Comparison of ENCODE assay signal across 8 cellular contexts in the genomic region with DNA sequence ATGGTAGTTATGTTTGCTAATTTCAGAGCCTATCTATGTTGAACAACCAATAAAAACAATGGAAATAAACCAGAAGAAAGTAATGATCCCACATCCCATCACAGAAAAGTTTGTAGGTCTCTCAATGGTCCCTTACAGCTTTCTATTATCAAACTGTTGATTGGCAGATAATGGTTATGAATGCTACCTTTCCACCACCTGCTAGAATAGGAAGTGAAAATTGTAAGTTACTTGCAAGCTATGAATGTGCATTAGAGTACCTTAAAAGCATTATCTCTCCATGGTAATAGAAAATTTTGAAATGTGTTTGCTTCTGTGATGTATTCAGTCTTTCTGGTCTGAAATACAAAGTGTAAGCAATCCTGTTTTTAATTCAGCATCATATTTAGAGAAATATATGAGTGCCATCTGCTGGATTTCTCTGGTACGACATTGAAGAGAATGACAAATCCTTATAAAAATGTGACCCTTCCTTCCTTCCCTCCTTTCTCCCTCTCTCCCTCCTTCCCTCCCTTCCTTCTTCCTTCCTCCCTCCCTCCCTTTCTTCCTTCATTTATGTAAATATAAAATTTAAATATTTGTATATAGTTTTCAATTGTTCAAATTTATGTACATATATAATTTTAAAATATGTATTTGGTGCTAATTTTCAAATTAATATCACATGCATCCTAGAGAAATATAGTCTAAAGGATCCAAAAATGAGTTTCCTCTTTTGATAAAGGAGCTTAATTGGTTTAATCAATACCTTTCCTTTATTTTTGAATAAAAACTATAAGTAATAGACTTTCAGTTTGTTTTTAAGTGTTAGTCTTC. TPM values are rescaled to one million over a fixed set of nuclear protein-coding genes. Genes with fewer than 3 reads are reported as not detected.
A peak's percentile ranks its signal among the peaks of the same experiment; 100 is the strongest.
DNase-seq lines count a peak whose midpoint lies in the region; ATAC-seq and TF ChIP-seq lines count a peak whose summit lies in the region.

No MANE protein-coding gene starts in this region.

- no peaks in the 10 kb centered on the region for H3K79me2 ChIP-seq in parathyroid adenoma

- no peaks in the 10 kb centered on the region for H3K9me3 ChIP-seq in parathyroid adenoma (ENCODE audit: control insufficient read depth, low read length)

- peaks cover 0 to 4% (median 4%) of the 10 kb centered on the region in 3 donors for H3K27me3 Mint-ChIP-seq in CD14-positive monocyte (ENCODE audit: low read depth in 3 of 3)

- H3K4me1 Mint-ChIP-seq in CD14-positive monocyte, result no peaks in the 10 kb centered on the region

- no peak overlapping the region for H3K27ac ChIP-seq in parathyroid adenoma

- H3K27me3 ChIP-seq in parathyroid adenoma (ENCODE audit: control insufficient read depth, insufficient read depth, low read length), result no peaks in the 10 kb centered on the region

- no peak overlapping the region for H3K4me2 ChIP-seq in parathyroid adenoma (ENCODE audit: low read length)

- H3K4me3 ChIP-seq in parathyroid adenoma (ENCODE audit: low read depth, low read length), result no peak overlapping the region

- no peaks in the 10 kb centered on the region for H3K9me3 Mint-ChIP-seq in CD14-positive monocyte

- TF ChIP-seq CTCF in CD14-positive monocyte (IDR thresholded peaks at IDR 0.05) (peak; percentile 56), parathyroid adenoma (IDR thresholded peaks at IDR 0.05) (peak; percentile 33)

- no peak overlapping the region for H2AFZ ChIP-seq in parathyroid adenoma

- H3K36me3 ChIP-seq in parathyroid adenoma (ENCODE audit: control insufficient read depth, insufficient read depth, low read length), result no peaks in the 10 kb centered on the region

- H3K27ac Mint-ChIP-seq in CD14-positive monocyte, result no peak overlapping the region

- intact Hi-C loops in CD14-positive monocyte (cut with micrococcal nuclease), result no loop called here

- H3K4me1 ChIP-seq in parathyroid adenoma, result no peaks in the 10 kb centered on the region

- H3K4me3 Mint-ChIP-seq in CD14-positive monocyte, result no peak overlapping the region

- H3K9ac ChIP-seq in parathyroid adenoma, result no peak overlapping the region

- ATAC-seq in GM21515 (IDR thresholded peaks at IDR 0.05; ENCODE audit: unreplicated experiment), result peak; percentile 50
- ATAC-seq in GM18907 (IDR thresholded peaks at IDR 0.05; ENCODE audit: unreplicated experiment), result no peak

- H3K36me3 Mint-ChIP-seq in CD14-positive monocyte, result no peaks in the 10 kb centered on the region

- DNase-seq in CD14-positive monocyte (ENCODE audit: low spot score), result no peak
- peak; percentile 47 for DNase-seq in NCI-H2227 (lab: John Stamatoyannopoulos, UW; ENCODE audit: unreplicated experiment)
- peak; percentile 23 to 43 for DNase-seq in dermis microvascular lymphatic vessel endothelial cell (ENCODE audit: low read depth in 2 of 2)
- no peak for DNase-seq in middle frontal gyrus (ENCODE audit: extremely low spot score, low spot score)
- DNase-seq in activated effector memory CD4-positive, alpha-beta T cell treated with anti-CD3 and anti-CD28 coated beads, Interleukin-2, amount 50 U/mL, for 16 hours, result no peak

RNA-seq across cellular contexts. Expression of gene PNLIPRP3, which starts 41.4 kb away (rescaled TPM):
- polyA plus RNA-seq in CD14-positive monocyte, result not detected
- total RNA-seq in dermis microvascular lymphatic vessel endothelial cell, result under 0.01 TPM in 1 of 2 replicates, not detected in the other

Comparison
In these comparisons a context has a peak if more than half of its experiments do, and no peak if none do; other contexts are left out.
1. DNase-seq: peak in NCI-H2227 (single experiment) and dermis microvascular lymphatic vessel endothelial cell (2 of 2); none in CD14-positive monocyte (single experiment), middle frontal gyrus (single experiment) and activated effector memory CD4-positive, alpha-beta T cell treated with anti-CD3 and anti-CD28 coated beads, Interleukin-2, amount 50 U/mL, for 16 hours (single experiment).